Comparison of ENCODE assay signal across 13 cellular contexts in the genomic region with DNA sequence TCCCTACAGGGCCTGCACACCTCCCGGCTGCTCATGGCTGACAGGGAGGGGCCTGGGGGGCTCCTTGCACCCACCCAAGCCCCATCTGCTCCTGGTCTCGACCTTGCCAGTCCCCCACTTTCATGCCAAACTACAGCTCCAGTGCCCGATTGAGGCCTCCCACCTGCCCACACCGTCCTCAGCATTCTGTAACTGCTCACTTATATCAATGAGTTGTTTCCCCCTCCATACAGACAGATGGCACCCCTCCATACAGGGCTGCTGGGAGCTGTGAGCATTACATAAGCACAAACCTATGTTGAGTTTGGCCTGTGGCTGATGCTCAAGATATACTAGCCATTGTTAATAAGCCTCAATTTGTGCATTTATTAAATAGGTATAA.
"Had no signal": no experiment of that assay in that cellular context is flagged by ENCODE, and none has a peak within 500 bp of the region (broad histone marks: within the 10 kb centered on the region; RNA-seq: fewer than 3 reads in every experiment).

No MANE protein-coding gene starts in this region.

- H3K9me3 ChIP-seq: heart left ventricle, left lung, ovary, stomach, thoracic aorta had no signal

- H3K27ac ChIP-seq: coronary artery, foreskin keratinocyte, heart left ventricle, left lung, ovary, stomach, thoracic aorta had no signal

- H3K36me3 ChIP-seq: heart left ventricle, left lung, ovary, stomach, thoracic aorta had no signal

- ATAC-seq: foreskin keratinocyte, heart left ventricle, left lung had no signal

- DNase-seq: activated B cell treated with CpG ODN at 0.5 μM for 24 hours; activated CD4-positive, alpha-beta T cell treated with anti-CD3 and anti-CD28 coated beads, Interleukin-2, amount 50 U/mL, for 1 hour; activated effector memory CD4-positive, alpha-beta T cell treated with Interleukin-2 at 50 U/mL for 16 hours; central memory CD4-positive, alpha-beta T cell; effector CD4-positive, alpha-beta T cell; foreskin keratinocyte; heart left ventricle; left lung; ovary; stimulated activated CD4-positive, alpha-beta T cell treated with anti-CD3 and anti-CD28 coated beads, Interleukin-4, amount 100 ng/mL, for 24 hours; stomach had no signal

- H3K27me3 ChIP-seq: foreskin keratinocyte, heart left ventricle, left lung, ovary had no signal

- H3K4me3 ChIP-seq: coronary artery, heart left ventricle, left lung, ovary, stomach, thoracic aorta had no signal
